In the genomic region with DNA sequence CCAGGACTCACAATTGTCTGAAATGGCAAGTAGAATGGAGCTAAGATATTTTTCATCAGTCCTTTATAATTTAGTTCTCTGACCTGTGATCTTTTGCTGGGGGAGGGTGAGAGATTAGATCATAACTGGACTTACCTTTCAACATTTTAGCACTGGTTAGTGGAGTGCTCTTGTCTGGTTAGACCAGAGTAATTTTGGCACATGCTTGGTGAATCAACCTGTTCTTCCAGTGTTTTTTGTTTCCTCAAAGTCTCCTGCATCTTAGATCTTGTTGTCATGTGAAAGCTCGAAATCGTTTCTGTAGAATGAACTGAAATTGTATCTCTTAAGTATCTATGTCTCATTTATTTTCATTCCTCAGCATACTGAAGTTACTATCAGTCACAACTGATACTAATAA, we compare ENCODE assay signal across 19 cellular contexts.
DNase-seq lines count a peak whose midpoint lies in the region; ATAC-seq and TF ChIP-seq lines count a peak whose summit lies in the region.
"Had no signal": no experiment of that assay in that cellular context is flagged by ENCODE, and none has a peak within 500 bp of the region (broad histone marks: within the 10 kb centered on the region; RNA-seq: fewer than 3 reads in every experiment).

No MANE protein-coding gene starts in this region.

- H3K4me1 Mint-ChIP-seq in CD4-positive, alpha-beta memory T cell = peaks cover 50 to 80% (median 66%) of the 10 kb centered on the region in 4 donors

- H3K27ac ChIP-seq in CD4-positive, alpha-beta memory T cell (ENCODE audit: low read depth, low read length) = no peak overlapping the region
- peak overlapping the region; percentile 16 for H3K27ac ChIP-seq in neutrophil
- H3K27ac ChIP-seq: vagina had no signal

- intact Hi-C loops in CD4-positive, alpha-beta memory T cell (cut with micrococcal nuclease) = no loop called here

- POLR2A ChIA-PET in CD4-positive, alpha-beta memory T cell (lab: Charles Lee; ENCODE audit: partially characterized antibody) = no interaction called here

- H3K27ac Mint-ChIP-seq in CD4-positive, alpha-beta memory T cell = peak overlapping the region in 5 of 7 donors; percentile 2 to 84 (median 49)
- H3K27ac Mint-ChIP-seq: activated naive CD4-positive, alpha-beta T cell treated with anti-CD3 and anti-CD28 coated beads, Interleukin-2, amount 50 U/mL, for 24 hours had no signal

- no peaks in the 10 kb centered on the region for H3K9me3 ChIP-seq in CD4-positive, alpha-beta memory T cell (ENCODE audit: control insufficient read depth in 1 of 2, low read length in 2 of 2)
- no peaks in the 10 kb centered on the region for H3K9me3 ChIP-seq in neutrophil
- H3K9me3 ChIP-seq: mucosa of descending colon, vagina had no signal

- CTCF ChIA-PET in CD4-positive, alpha-beta memory T cell (lab: Charles Lee; ENCODE audit: partially characterized antibody) = no interaction called here

- H3K4me1 ChIP-seq in CD4-positive, alpha-beta memory T cell (ENCODE audit: insufficient read depth, low read length) = peaks cover 28% of the 10 kb centered on the region
- H3K4me1 ChIP-seq in neutrophil (ENCODE audit: control insufficient read depth in 1 of 2, insufficient read depth in 1 of 2, low read depth in 1 of 2, low read length in 1 of 2) = peaks cover 13 to 17% of the 10 kb centered on the region in 2 experiments

- H3K9me3 Mint-ChIP-seq in CD4-positive, alpha-beta memory T cell = no peaks in the 10 kb centered on the region
- H3K9me3 Mint-ChIP-seq: activated naive CD4-positive, alpha-beta T cell treated with anti-CD3 and anti-CD28 coated beads, Interleukin-2, amount 50 U/mL, for 24 hours had no signal

- no peak for DNase-seq in CD4-positive, alpha-beta memory T cell
- DNase-seq in M059J (ENCODE audit: low read depth) = peak; percentile 21
- DNase-seq in stimulated activated naive CD4-positive, alpha-beta T cell treated with Interleukin-2 at 50 U/mL for 16 hours (lab: John Stamatoyannopoulos, UW) = no peak
- no peak for DNase-seq in stimulated activated CD4-positive, alpha-beta T cell treated with anti-CD3 and anti-CD28 coated beads, Interleukin-1b, Interleukin-23, amount 100 ng/mL, for 48 hours
- no peak for DNase-seq in activated naive CD4-positive, alpha-beta T cell (lab: John Stamatoyannopoulos, UW)
- DNase-seq: ACHN; activated CD4-positive, CD25-positive, alpha-beta regulatory T cell treated with anti-CD3 and anti-CD28 coated beads, Interleukin-2, amount 50 U/mL, for 72 hours; activated CD8-positive, alpha-beta memory T cell treated with anti-CD3 and anti-CD28 coated beads for 24 hours; activated T-cell treated with anti-CD3 and anti-CD28 coated beads, Interleukin-2, amount 50 U/mL, for 48 hours; effector memory CD4-positive, alpha-beta T cell; glutamatergic neuron; mucosa of descending colon; NCI-H1694; stimulated activated CD4-positive, alpha-beta T cell treated with anti-CD3 and anti-CD28 coated beads, Interleukin-12 subunit alpha, Interleukin-12 subunit beta, amount 100 ng/mL, for 4 hours had no signal

- no peaks in the 10 kb centered on the region for H3K27me3 ChIP-seq in CD4-positive, alpha-beta memory T cell (ENCODE audit: insufficient read depth, low read length)
- no peaks in the 10 kb centered on the region for H3K27me3 ChIP-seq in neutrophil
- H3K27me3 ChIP-seq: vagina had no signal

- H3K36me3 Mint-ChIP-seq in CD4-positive, alpha-beta memory T cell = peaks cover 3 to 13% of the 10 kb centered on the region in 2 donors

- no peaks in the 10 kb centered on the region for H3K36me3 ChIP-seq in CD4-positive, alpha-beta memory T cell (ENCODE audit: insufficient read depth, low read length)
- H3K36me3 ChIP-seq in neutrophil = peaks cover 19% of the 10 kb centered on the region
- H3K36me3 ChIP-seq: vagina had no signal

- H3K4me3 ChIP-seq in CD4-positive, alpha-beta memory T cell (ENCODE audit: low read length in 2 of 2) = no peak overlapping the region
- no peak overlapping the region for H3K4me3 ChIP-seq in neutrophil (ENCODE audit: low read depth in 1 of 2, low read length in 1 of 2)
- H3K4me3 ChIP-seq: mucosa of descending colon, vagina had no signal

- H3K27me3 Mint-ChIP-seq in CD4-positive, alpha-beta memory T cell = no peaks in the 10 kb centered on the region
- H3K27me3 Mint-ChIP-seq: activated naive CD4-positive, alpha-beta T cell treated with anti-CD3 and anti-CD28 coated beads, Interleukin-2, amount 50 U/mL, for 24 hours had no signal

- H3K4me3 Mint-ChIP-seq in CD4-positive, alpha-beta memory T cell = no peak overlapping the region
- H3K4me3 Mint-ChIP-seq: activated naive CD4-positive, alpha-beta T cell treated with anti-CD3 and anti-CD28 coated beads, Interleukin-2, amount 50 U/mL, for 24 hours had no signal

- TF ChIP-seq CTCF in neutrophil (IDR thresholded peaks at IDR 0.05) = no peak

- ATAC-seq in esophagus mucosa = peak; percentile 86
- no peak for ATAC-seq in HG02759 (IDR thresholded peaks at IDR 0.05; ENCODE audit: unreplicated experiment)
- ATAC-seq: mucosa of descending colon had no signal
